In the genomic region with DNA sequence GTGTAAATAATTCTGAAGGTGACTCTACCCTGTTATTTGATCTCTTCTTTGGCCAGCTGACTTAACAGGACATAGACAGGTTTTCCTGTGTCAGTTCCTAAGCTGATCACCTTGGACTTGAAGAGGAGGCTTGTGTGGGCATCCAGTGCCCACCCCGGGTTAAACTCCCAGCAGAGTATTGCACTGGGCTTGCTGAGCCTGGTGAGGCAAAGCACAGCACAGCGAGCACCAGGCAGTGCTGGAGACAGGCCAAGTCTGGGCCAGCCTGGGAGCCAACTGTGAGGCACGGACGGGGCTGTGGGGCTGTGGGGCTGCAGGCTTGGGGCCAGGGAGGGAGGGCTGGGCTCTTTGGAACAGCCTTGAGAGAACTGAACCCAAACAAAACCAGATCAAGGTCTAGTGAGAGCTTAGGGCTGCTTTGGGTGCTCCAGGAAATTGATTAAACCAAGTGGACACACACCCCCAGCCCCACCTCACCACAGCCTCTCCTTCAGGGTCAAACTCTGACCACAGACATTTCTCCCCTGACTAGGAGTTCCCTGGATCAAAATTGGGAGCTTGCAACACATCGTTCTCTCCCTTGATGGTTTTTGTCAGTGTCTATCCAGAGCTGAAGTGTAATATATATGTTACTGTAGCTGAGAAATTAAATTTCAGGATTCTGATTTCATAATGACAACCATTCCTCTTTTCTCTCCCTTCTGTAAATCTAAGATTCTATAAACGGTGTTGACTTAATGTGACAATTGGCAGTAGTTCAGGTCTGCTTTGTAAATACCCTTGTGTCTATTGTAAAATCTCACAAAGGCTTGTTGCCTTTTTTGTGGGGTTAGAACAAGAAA, we compare ENCODE assay signal across 1 cellular context.
TF ChIP-seq lines count a peak whose summit lies in the region.

No MANE protein-coding gene starts in this region.

TF ChIP-seq in HepG2, 621 proteins besides CTCF, POLR2A, EP300 and RAD21 (continued from another document and continues in another):
- peak; percentile 87 for TF ChIP-seq HNF4G (IDR thresholded peaks at IDR 0.05; ENCODE audit: borderline replicate concordance, low read depth, low read length)
- peak; percentile 88 for TF ChIP-seq HNF4G (CRISPR knock-in tag; IDR thresholded peaks at IDR 0.05; ENCODE audit: borderline replicate concordance, low read depth)
- TF ChIP-seq ZSCAN9 (CRISPR knock-in tag; IDR thresholded peaks at IDR 0.05; ENCODE audit: borderline replicate concordance), result no peak
- no peak for TF ChIP-seq PPARG (CRISPR knock-in tag; conservative IDR thresholded peaks at IDR 0.05)
- TF ChIP-seq, protein P1, sequence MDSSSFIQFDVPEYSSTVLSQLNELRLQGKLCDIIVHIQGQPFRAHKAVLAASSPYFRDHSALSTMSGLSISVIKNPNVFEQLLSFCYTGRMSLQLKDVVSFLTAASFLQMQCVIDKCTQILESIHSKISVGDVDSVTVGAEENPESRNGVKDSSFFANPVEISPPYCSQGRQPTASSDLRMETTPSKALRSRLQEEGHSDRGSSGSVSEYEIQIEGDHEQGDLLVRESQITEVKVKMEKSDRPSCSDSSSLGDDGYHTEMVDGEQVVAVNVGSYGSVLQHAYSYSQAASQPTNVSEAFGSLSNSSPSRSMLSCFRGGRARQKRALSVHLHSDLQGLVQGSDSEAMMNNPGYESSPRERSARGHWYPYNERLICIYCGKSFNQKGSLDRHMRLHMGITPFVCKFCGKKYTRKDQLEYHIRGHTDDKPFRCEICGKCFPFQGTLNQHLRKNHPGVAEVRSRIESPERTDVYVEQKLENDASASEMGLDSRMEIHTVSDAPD (CRISPR knock-in tag; IDR thresholded peaks at IDR 0.05), result peak; percentile 84
- TF ChIP-seq KLF13 (CRISPR knock-in tag; IDR thresholded peaks at IDR 0.05), result no peak
- TF ChIP-seq PTBP1 (IDR thresholded peaks at IDR 0.05; ENCODE audit: low read depth, low read length, poor library complexity, severe bottlenecking), result no peak
- TF ChIP-seq, protein P2, sequence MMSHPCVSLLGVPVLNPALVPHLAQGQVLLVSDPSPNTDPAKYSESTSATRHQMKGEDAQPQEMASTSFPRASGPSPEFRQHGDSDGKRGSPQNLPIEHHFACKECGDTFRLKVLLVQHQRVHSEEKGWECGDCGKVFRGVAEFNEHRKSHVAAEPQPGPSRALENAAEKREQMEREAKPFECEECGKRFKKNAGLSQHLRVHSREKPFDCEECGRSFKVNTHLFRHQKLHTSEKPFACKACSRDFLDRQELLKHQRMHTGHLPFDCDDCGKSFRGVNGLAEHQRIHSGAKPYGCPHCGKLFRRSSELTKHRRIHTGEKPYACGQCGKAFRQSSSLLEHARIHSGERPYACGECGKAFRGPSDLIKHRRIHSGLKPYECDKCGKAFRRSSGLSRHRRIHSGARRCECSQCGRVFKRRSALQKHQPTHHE (CRISPR knock-in tag; IDR thresholded peaks at IDR 0.05; ENCODE audit: borderline replicate concordance), result 0 out of 2 replicates have a peak, but pooled peaks have one; percentile 71
- peak; percentile 36; the same call in 1 of the 2 replicates for TF ChIP-seq NR2F2 (IDR thresholded peaks at IDR 0.05; ENCODE audit: borderline replicate concordance, low read depth)
- peak; percentile 87; the same call in 1 of the 2 replicates for TF ChIP-seq GTF3A (CRISPR knock-in tag; conservative IDR thresholded peaks at IDR 0.05)
- TF ChIP-seq MED8 (CRISPR knock-in tag; IDR thresholded peaks at IDR 0.05; ENCODE audit: insufficient replicate concordance), result peak; percentile 30
- TF ChIP-seq ZNF33A (CRISPR knock-in tag; IDR thresholded peaks at IDR 0.05; ENCODE audit: borderline replicate concordance), result 0 out of 2 replicates have a peak, but pooled peaks have one; percentile 43
- no peak for TF ChIP-seq ZNF230 (CRISPR knock-in tag; IDR thresholded peaks at IDR 0.05)
- peak; percentile 68; the same call in 1 of the 2 replicates for TF ChIP-seq TSC22D2 (CRISPR knock-in tag; IDR thresholded peaks at IDR 0.05; ENCODE audit: borderline replicate concordance)
- TF ChIP-seq ZSCAN31 (CRISPR knock-in tag; IDR thresholded peaks at IDR 0.05; ENCODE audit: low read depth), result 0 out of 2 replicates have a peak, but pooled peaks have one; percentile 62
- TF ChIP-seq ELF4 (CRISPR knock-in tag; IDR thresholded peaks at IDR 0.05; ENCODE audit: borderline replicate concordance), result 0 out of 2 replicates have a peak, but pooled peaks have one; percentile 24
- peak; percentile 54; the same call in 1 of the 2 replicates for TF ChIP-seq GATAD1 (CRISPR knock-in tag; IDR thresholded peaks at IDR 0.05)
- peak; percentile 75; the same call in 1 of the 2 replicates for TF ChIP-seq IRX3 (CRISPR knock-in tag; IDR thresholded peaks at IDR 0.05; ENCODE audit: borderline replicate concordance, low read depth)
- TF ChIP-seq, protein P3, sequence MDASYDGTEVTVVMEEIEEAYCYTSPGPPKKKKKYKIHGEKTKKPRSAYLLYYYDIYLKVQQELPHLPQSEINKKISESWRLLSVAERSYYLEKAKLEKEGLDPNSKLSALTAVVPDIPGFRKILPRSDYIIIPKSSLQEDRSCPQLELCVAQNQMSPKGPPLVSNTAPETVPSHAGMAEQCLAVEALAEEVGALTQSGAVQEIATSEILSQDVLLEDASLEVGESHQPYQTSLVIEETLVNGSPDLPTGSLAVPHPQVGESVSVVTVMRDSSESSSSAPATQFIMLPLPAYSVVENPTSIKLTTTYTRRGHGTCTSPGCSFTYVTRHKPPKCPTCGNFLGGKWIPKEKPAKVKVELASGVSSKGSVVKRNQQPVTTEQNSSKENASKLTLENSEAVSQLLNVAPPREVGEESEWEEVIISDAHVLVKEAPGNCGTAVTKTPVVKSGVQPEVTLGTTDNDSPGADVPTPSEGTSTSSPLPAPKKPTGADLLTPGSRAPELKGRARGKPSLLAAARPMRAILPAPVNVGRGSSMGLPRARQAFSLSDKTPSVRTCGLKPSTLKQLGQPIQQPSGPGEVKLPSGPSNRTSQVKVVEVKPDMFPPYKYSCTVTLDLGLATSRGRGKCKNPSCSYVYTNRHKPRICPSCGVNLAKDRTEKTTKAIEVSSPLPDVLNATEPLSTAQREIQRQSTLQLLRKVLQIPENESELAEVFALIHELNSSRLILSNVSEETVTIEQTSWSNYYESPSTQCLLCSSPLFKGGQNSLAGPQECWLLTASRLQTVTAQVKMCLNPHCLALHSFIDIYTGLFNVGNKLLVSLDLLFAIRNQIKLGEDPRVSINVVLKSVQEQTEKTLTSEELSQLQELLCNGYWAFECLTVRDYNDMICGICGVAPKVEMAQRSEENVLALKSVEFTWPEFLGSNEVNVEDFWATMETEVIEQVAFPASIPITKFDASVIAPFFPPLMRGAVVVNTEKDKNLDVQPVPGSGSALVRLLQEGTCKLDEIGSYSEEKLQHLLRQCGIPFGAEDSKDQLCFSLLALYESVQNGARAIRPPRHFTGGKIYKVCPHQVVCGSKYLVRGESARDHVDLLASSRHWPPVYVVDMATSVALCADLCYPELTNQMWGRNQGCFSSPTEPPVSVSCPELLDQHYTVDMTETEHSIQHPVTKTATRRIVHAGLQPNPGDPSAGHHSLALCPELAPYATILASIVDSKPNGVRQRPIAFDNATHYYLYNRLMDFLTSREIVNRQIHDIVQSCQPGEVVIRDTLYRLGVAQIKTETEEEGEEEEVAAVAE (CRISPR knock-in tag; IDR thresholded peaks at IDR 0.05; ENCODE audit: borderline replicate concordance), result no peak
- TF ChIP-seq ZNF30 (CRISPR knock-in tag; IDR thresholded peaks at IDR 0.05), result no peak
- no peak for TF ChIP-seq ZKSCAN5 (CRISPR knock-in tag; IDR thresholded peaks at IDR 0.05)
- TF ChIP-seq, protein P4, sequence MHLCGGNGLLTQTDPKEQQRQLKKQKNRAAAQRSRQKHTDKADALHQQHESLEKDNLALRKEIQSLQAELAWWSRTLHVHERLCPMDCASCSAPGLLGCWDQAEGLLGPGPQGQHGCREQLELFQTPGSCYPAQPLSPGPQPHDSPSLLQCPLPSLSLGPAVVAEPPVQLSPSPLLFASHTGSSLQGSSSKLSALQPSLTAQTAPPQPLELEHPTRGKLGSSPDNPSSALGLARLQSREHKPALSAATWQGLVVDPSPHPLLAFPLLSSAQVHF (CRISPR knock-in tag; IDR thresholded peaks at IDR 0.05), result no peak
- TF ChIP-seq ZBTB38 (CRISPR knock-in tag; IDR thresholded peaks at IDR 0.05), result no peak; the same call in 1 of the 2 replicates
- TF ChIP-seq, protein P5, sequence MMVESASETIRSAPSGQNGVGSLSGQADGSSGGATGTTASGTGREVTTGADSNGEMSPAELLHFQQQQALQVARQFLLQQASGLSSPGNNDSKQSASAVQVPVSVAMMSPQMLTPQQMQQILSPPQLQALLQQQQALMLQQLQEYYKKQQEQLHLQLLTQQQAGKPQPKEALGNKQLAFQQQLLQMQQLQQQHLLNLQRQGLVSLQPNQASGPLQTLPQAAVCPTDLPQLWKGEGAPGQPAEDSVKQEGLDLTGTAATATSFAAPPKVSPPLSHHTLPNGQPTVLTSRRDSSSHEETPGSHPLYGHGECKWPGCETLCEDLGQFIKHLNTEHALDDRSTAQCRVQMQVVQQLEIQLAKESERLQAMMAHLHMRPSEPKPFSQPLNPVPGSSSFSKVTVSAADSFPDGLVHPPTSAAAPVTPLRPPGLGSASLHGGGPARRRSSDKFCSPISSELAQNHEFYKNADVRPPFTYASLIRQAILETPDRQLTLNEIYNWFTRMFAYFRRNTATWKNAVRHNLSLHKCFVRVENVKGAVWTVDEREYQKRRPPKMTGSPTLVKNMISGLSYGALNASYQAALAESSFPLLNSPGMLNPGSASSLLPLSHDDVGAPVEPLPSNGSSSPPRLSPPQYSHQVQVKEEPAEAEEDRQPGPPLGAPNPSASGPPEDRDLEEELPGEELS (CRISPR knock-in tag; IDR thresholded peaks at IDR 0.05), result peak; percentile 72
- TF ChIP-seq JUNB (CRISPR knock-in tag; IDR thresholded peaks at IDR 0.05; ENCODE audit: borderline replicate concordance), result no peak
- no peak for TF ChIP-seq ZNF432 (CRISPR knock-in tag; IDR thresholded peaks at IDR 0.05; ENCODE audit: borderline replicate concordance)
- TF ChIP-seq ZFP82 (CRISPR knock-in tag; IDR thresholded peaks at IDR 0.05; ENCODE audit: borderline replicate concordance), result peak; percentile 72; the same call in 1 of the 2 replicates
- TF ChIP-seq, protein P6, sequence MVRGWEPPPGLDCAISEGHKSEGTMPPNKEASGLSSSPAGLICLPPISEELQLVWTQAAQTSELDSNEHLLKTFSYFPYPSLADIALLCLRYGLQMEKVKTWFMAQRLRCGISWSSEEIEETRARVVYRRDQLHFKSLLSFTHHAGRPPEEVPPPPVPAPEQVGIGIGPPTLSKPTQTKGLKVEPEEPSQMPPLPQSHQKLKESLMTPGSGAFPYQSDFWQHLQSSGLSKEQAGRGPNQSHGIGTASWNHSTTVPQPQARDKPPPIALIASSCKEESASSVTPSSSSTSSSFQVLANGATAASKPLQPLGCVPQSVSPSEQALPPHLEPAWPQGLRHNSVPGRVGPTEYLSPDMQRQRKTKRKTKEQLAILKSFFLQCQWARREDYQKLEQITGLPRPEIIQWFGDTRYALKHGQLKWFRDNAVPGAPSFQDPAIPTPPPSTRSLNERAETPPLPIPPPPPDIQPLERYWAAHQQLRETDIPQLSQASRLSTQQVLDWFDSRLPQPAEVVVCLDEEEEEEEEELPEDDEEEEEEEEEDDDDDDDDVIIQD (CRISPR knock-in tag; IDR thresholded peaks at IDR 0.05; ENCODE audit: low read depth), result 0 out of 2 replicates have a peak, but pooled peaks have one; percentile 46
- TF ChIP-seq, protein P7, sequence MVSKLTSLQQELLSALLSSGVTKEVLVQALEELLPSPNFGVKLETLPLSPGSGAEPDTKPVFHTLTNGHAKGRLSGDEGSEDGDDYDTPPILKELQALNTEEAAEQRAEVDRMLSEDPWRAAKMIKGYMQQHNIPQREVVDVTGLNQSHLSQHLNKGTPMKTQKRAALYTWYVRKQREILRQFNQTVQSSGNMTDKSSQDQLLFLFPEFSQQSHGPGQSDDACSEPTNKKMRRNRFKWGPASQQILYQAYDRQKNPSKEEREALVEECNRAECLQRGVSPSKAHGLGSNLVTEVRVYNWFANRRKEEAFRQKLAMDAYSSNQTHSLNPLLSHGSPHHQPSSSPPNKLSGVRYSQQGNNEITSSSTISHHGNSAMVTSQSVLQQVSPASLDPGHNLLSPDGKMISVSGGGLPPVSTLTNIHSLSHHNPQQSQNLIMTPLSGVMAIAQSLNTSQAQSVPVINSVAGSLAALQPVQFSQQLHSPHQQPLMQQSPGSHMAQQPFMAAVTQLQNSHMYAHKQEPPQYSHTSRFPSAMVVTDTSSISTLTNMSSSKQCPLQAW (CRISPR knock-in tag; IDR thresholded peaks at IDR 0.05), result peak; percentile 72; the same call in 1 of the 2 replicates
- peak; percentile 69; the same call in 1 of the 2 replicates for TF ChIP-seq CBX5 (CRISPR knock-in tag; IDR thresholded peaks at IDR 0.05; ENCODE audit: borderline replicate concordance)
- no peak for TF ChIP-seq ZNF260 (CRISPR knock-in tag; IDR thresholded peaks at IDR 0.05; ENCODE audit: borderline replicate concordance, low read depth)
- 0 out of 2 replicates have a peak, but pooled peaks have one; percentile 9 for TF ChIP-seq ZNF44 (CRISPR knock-in tag; IDR thresholded peaks at IDR 0.05)
- TF ChIP-seq, protein P8, sequence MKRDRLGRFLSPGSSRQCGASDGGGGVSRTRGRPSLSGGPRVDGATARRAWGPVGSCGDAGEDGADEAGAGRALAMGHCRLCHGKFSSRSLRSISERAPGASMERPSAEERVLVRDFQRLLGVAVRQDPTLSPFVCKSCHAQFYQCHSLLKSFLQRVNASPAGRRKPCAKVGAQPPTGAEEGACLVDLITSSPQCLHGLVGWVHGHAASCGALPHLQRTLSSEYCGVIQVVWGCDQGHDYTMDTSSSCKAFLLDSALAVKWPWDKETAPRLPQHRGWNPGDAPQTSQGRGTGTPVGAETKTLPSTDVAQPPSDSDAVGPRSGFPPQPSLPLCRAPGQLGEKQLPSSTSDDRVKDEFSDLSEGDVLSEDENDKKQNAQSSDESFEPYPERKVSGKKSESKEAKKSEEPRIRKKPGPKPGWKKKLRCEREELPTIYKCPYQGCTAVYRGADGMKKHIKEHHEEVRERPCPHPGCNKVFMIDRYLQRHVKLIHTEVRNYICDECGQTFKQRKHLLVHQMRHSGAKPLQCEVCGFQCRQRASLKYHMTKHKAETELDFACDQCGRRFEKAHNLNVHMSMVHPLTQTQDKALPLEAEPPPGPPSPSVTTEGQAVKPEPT (CRISPR knock-in tag; IDR thresholded peaks at IDR 0.05; ENCODE audit: low read depth), result peak; percentile 58; the same call in 1 of the 2 replicates
- TF ChIP-seq EHMT2 (IDR thresholded peaks at IDR 0.05; ENCODE audit: borderline replicate concordance, low read depth, low read length), result no peak; the same call in 1 of the 2 replicates
- TF ChIP-seq NKX3-1 (CRISPR knock-in tag; IDR thresholded peaks at IDR 0.05), result 0 out of 2 replicates have a peak, but pooled peaks have one; percentile 28
- TF ChIP-seq, protein P9, sequence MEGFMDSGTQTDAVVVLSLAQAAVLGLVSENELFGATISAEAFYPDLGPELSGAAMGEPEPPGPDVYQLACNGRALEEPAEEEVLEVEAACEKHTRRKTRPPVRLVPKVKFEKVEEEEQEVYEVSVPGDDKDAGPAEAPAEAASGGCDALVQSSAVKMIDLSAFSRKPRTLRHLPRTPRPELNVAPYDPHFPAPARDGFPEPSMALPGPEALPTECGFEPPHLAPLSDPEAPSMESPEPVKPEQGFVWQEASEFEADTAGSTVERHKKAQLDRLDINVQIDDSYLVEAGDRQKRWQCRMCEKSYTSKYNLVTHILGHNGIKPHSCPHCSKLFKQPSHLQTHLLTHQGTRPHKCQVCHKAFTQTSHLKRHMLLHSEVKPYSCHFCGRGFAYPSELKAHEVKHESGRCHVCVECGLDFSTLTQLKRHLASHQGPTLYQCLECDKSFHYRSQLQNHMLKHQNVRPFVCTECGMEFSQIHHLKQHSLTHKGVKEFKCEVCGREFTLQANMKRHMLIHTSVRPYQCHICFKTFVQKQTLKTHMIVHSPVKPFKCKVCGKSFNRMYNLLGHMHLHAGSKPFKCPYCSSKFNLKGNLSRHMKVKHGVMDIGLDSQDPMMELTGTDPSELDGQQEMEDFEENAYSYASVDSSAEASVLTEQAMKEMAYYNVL (CRISPR knock-in tag; IDR thresholded peaks at IDR 0.05; ENCODE audit: borderline replicate concordance), result 0 out of 2 replicates have a peak, but pooled peaks have one; percentile 83
- peak; percentile 63; the same call in 1 of the 2 replicates for TF ChIP-seq ZNF816 (CRISPR knock-in tag; IDR thresholded peaks at IDR 0.05; ENCODE audit: borderline replicate concordance)
- no peak for TF ChIP-seq NR3C1 (CRISPR knock-in tag; IDR thresholded peaks at IDR 0.05)
